ENCODE assay signal across 8 cellular contexts in the genomic region with DNA sequence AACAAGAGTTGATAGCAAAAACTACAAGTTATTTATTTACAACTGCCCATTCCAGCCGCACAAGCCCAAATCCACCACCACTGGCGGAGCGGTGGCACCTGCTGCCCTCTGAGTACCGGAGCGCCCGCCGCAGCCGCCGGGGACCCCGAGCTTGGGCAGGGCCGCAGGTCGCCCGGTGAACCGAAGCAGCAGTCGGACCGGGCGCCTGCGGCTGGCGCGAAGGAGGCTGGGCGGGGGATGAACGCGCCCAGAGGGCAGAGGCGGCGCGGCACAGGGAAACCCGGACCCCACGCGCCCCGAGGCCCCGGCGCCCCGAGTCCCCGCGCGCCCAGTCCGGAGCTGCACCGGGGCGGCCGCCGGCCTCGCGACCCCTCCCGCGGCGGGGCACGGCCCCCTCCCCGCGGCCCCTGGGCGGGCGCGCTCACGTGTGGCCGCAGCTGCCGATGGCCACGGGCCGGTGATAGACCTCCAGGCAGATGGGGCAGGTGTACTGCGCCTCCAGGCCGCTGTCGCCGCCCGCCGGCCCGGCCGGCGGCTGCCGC. TPM values are rescaled to one million over a fixed set of nuclear protein-coding genes. Genes with fewer than 3 reads are reported as not detected.
DNase-seq lines count a peak whose midpoint lies in the region; ATAC-seq and TF ChIP-seq lines count a peak whose summit lies in the region.

No MANE protein-coding gene starts in this region.

- H3K4me3 ChIP-seq in Panc1 (ENCODE audit: low read depth in 2 of 2, low read length in 2 of 2) (peak overlapping the region; percentile 59 to 85), endocrine pancreas (ENCODE audit: control insufficient read depth, insufficient read depth, low read length) (peak overlapping the region; percentile 48)

- peaks cover 9% of the 10 kb centered on the region for H3K4me1 ChIP-seq in Panc1 (ENCODE audit: control insufficient read depth, insufficient read depth, low read length)
- H3K4me1 ChIP-seq in endocrine pancreas (ENCODE audit: control insufficient read depth, insufficient read depth, low read length), result peaks cover 4% of the 10 kb centered on the region

- intact Hi-C loops in Panc1 (cut with micrococcal nuclease; ENCODE audit: unreplicated experiment), result no loop called here

- no peaks in the 10 kb centered on the region for H3K27me3 Mint-ChIP-seq in naive B cell

- TF ChIP-seq CTCF in Panc1 (IDR thresholded peaks at IDR 0.05), result no peak

- H3K27ac ChIP-seq in Panc1 (ENCODE audit: low read length), result peak overlapping the region; percentile 59; the same call in 1 of the 2 replicates

- CTCF ChIA-PET in Panc1 (lab: Charles Lee), result no interaction called here

- H3K4me1 Mint-ChIP-seq in naive B cell, result peaks cover 44 to 69% (median 59%) of the 10 kb centered on the region in 3 donors

- H3K9me3 Mint-ChIP-seq in naive B cell, result no peaks in the 10 kb centered on the region

- peak overlapping the region; percentile 80 for H3K9ac ChIP-seq in endocrine pancreas (ENCODE audit: control insufficient read depth, insufficient read depth, low read length)

- BruUV-seq in Panc1 (replicated peaks; lab: Mats Ljungman, UMichigan), result no TSS peak

- peak; percentile 9 for DNase-seq in NCI-H146 (lab: John Stamatoyannopoulos, UW)
- DNase-seq in NCI-H146 treated with DMSO at 0.1 percent for 48 hours (lab: John Stamatoyannopoulos, UW; ENCODE audit: unreplicated experiment), result no peak
- no peak for DNase-seq in Panc1 (ENCODE audit: low read depth, low spot score)
- peak; percentile 34 for DNase-seq in naive B cell
- DNase-seq in T-helper 9 cell, result no peak
- DNase-seq in NCI-H2107 treated with DMSO at 0.1 percent for 48 hours (lab: John Stamatoyannopoulos, UW; ENCODE audit: unreplicated experiment), result no peak

- ATAC-seq in HG02610 (IDR thresholded peaks at IDR 0.05; ENCODE audit: unreplicated experiment) (peak; percentile 11), Panc1 (peak; percentile 39), naive B cell (ENCODE audit: low read depth in 2 of 2) (peak; percentile 16 to 22)

- H3K36me3 Mint-ChIP-seq in naive B cell, result no peaks in the 10 kb centered on the region

- peak overlapping the region; percentile 85 to 98 (median 93) for H3K4me3 Mint-ChIP-seq in naive B cell

- H3K9me3 ChIP-seq in Panc1 (ENCODE audit: control insufficient read depth, insufficient read depth, low read depth, low read length) (no peaks in the 10 kb centered on the region), endocrine pancreas (ENCODE audit: control insufficient read depth, low read length) (no peaks in the 10 kb centered on the region)

- peaks cover 6% of the 10 kb centered on the region; the same call in 1 of the 2 replicates for H3K36me3 ChIP-seq in Panc1 (ENCODE audit: control insufficient read depth, insufficient read depth, low read length)
- no peaks in the 10 kb centered on the region for H3K36me3 ChIP-seq in endocrine pancreas (ENCODE audit: control insufficient read depth, insufficient read depth, low read length)

- H3K27me3 ChIP-seq in Panc1 (ENCODE audit: control insufficient read depth, insufficient read depth, low read length) (no peaks in the 10 kb centered on the region), endocrine pancreas (ENCODE audit: control insufficient read depth, insufficient read depth, low read length) (no peaks in the 10 kb centered on the region)

- in situ Hi-C loops in Panc1 (cut with HindIII; ENCODE audit: low pct_unique_long_range_greater_than_20kb, low sequenced_read_pairs), result no loop called here

- POLR2A ChIA-PET in Panc1 (lab: Charles Lee), result interaction anchor here (0.6 kb wide), 1 partner anchor 19 kb away, joined by 4 read pairs; no protein-coding TSS in a partner anchor

- peak overlapping the region; percentile 84 to 97 (median 92) for H3K27ac Mint-ChIP-seq in naive B cell

RNA-seq across cellular contexts. Expression of gene RNF166, which starts 0.4 kb away (rescaled TPM):
- total RNA-seq in Panc1 (2021; ENCODE audit: unreplicated experiment), result 19.8 TPM
- polyA plus RNA-seq in Panc1 (2012; ENCODE audit: insufficient read length), result 23.4 TPM
- polyA plus RNA-seq in naive B cell (ENCODE audit: low read depth in 6 of 6), result 10 to 100 TPM; 28.0 to 42.5 (median 33.0) TPM

RNA-seq across cellular contexts. Expression of gene CTU2, which starts 0.5 kb away (rescaled TPM):
- 24.8 TPM for total RNA-seq in Panc1 (2021; ENCODE audit: unreplicated experiment)
- polyA plus RNA-seq in Panc1 (2012; ENCODE audit: insufficient read length), result 31.7 TPM
- polyA plus RNA-seq in naive B cell (ENCODE audit: low read depth in 6 of 6), result 10 to 100 TPM in 5 of 6 donors, 1 to 10 TPM in 1; 9.8 to 16.8 (median 13.1) TPM

RNA-seq across cellular contexts. Expression of gene SNAI3, which starts 19.5 kb away (rescaled TPM):
- not detected for total RNA-seq in Panc1 (2021; ENCODE audit: unreplicated experiment)
- polyA plus RNA-seq in Panc1 (2012; ENCODE audit: insufficient read length), result 0.40 TPM
- 1 to 10 TPM; 1.4 to 9.0 (median 5.9) TPM for polyA plus RNA-seq in naive B cell (ENCODE audit: low read depth in 6 of 6)

RNA-seq across cellular contexts. Expression of gene MVD, which starts 42.9 kb away (rescaled TPM):
- total RNA-seq in Panc1 (2021; ENCODE audit: unreplicated experiment), result 96.8 TPM
- polyA plus RNA-seq in Panc1 (2012; ENCODE audit: insufficient read length), result 84.8 TPM
- 10 to 100 TPM in 5 of 6 donors, 1 to 10 TPM in 1; 9.7 to 36.1 (median 18.2) TPM for polyA plus RNA-seq in naive B cell (ENCODE audit: low read depth in 6 of 6)

RNA-seq across cellular contexts. Expression of gene CYBA, which starts 55.0 kb away (rescaled TPM):
- 233 TPM for total RNA-seq in Panc1 (2021; ENCODE audit: unreplicated experiment)
- 404 TPM for polyA plus RNA-seq in Panc1 (2012; ENCODE audit: insufficient read length)
- polyA plus RNA-seq in naive B cell (ENCODE audit: low read depth in 6 of 6), result 1,000 to 10,000 TPM; 1,408 to 2,468 (median 1,616) TPM

Comparison
In these comparisons a context has a peak if more than half of its experiments do, and no peak if none do; other contexts are left out.
1. DNase-seq: peak in NCI-H146 (single experiment) and naive B cell (single experiment); none in NCI-H146 treated with DMSO at 0.1 percent for 48 hours (single experiment), Panc1 (single experiment), T-helper 9 cell (single experiment) and NCI-H2107 treated with DMSO at 0.1 percent for 48 hours (single experiment).
2. Peak in every context shown above with its lines, with median percentiles within 50 percentile points of each other: ATAC-seq.